Comparison of ENCODE assay signal across 24 cellular contexts in genomic region chr6:91879346-91879995, GRCh38.
"Had no signal": no experiment of that assay in that cellular context is flagged by ENCODE, and none has a peak within 500 bp of the region (broad histone marks: within the 10 kb centered on the region; RNA-seq: fewer than 3 reads in every experiment).

No MANE protein-coding gene starts in this region.

- H3K27me3 ChIP-seq: brain microvascular endothelial cell, cardiac muscle cell had no signal

- H3K4me1 Mint-ChIP-seq: activated CD4-positive, alpha-beta memory T cell treated with anti-CD3 and anti-CD28 coated beads, Interleukin-2, amount 10 ng/mL, durations not matched to agents 7 days and 5 days; activated CD4-positive, alpha-beta T cell treated with anti-CD3 and anti-CD28 coated beads, Interleukin-2, amount 10 ng/mL, durations not matched to agents 7 days and 5 days; activated naive CD4-positive, alpha-beta T cell treated with anti-CD3 and anti-CD28 coated beads, Interleukin-2, amount 10 ng/mL, durations not matched to agents 7 days and 5 days; activated naive CD8-positive, alpha-beta T cell treated with anti-CD3 and anti-CD28 coated beads for 36 hours had no signal

- DNase-seq: activated CD4-positive, alpha-beta memory T cell treated with anti-CD3 and anti-CD28 coated beads, Interleukin-2, amount 10 ng/mL, durations not matched to agents 7 days and 5 days; activated CD4-positive, alpha-beta T cell treated with anti-CD3 and anti-CD28 coated beads, Interleukin-2, amount 10 ng/mL, durations not matched to agents 7 days and 5 days; activated CD4-positive, CD25-positive, alpha-beta regulatory T cell; activated CD8-positive, alpha-beta memory T cell treated with anti-CD3 and anti-CD28 coated beads, Interleukin-2, amount 50 U/mL, for 4 hours; activated gamma-delta T cell treated with Interleukin-2 at 50 U/mL for 16 hours; activated naive CD4-positive, alpha-beta T cell treated with anti-CD3 and anti-CD28 coated beads, Interleukin-2, amount 10 ng/mL, durations not matched to agents 7 days and 5 days; activated naive CD8-positive, alpha-beta T cell treated with anti-CD3 and anti-CD28 coated beads for 36 hours; activated T-cell treated with anti-CD3 and anti-CD28 coated beads, Interleukin-2, amount 50 U/mL, for 72 hours; brain microvascular endothelial cell; Karpas-422; NCI-H1048; NCI-H146; NCI-H187 treated with DMSO at 0.1 percent for 48 hours; NCI-H2081 treated with DMSO at 0.1 percent for 48 hours; NCI-H345; NCI-H510A; NCI-H69; T-helper 1 cell had no signal

- H3K27ac ChIP-seq: brain microvascular endothelial cell, cardiac muscle cell, SK-N-MC, VCaP had no signal

- H3K27ac Mint-ChIP-seq: activated CD4-positive, alpha-beta memory T cell treated with anti-CD3 and anti-CD28 coated beads, Interleukin-2, amount 10 ng/mL, durations not matched to agents 7 days and 5 days; activated CD4-positive, alpha-beta T cell treated with anti-CD3 and anti-CD28 coated beads, Interleukin-2, amount 10 ng/mL, durations not matched to agents 7 days and 5 days; activated naive CD4-positive, alpha-beta T cell treated with anti-CD3 and anti-CD28 coated beads, Interleukin-2, amount 10 ng/mL, durations not matched to agents 7 days and 5 days; activated naive CD8-positive, alpha-beta T cell treated with anti-CD3 and anti-CD28 coated beads for 36 hours; activated T-cell treated with anti-CD3 and anti-CD28 coated beads, Interleukin-2, amount 50 U/mL, for 72 hours; activated T-helper 2 cell treated with anti-CD3 and anti-CD28 coated beads, Interferon-gamma antibody, Interleukin-2, Interleukin-4, amounts not matched to agents 10 μg/mL and 5 μg/mL and 100 μg/mL, durations not matched to agents 14 hours and 24 hours and 36 hours had no signal

- H3K27me3 Mint-ChIP-seq: activated CD4-positive, alpha-beta memory T cell treated with anti-CD3 and anti-CD28 coated beads, Interleukin-2, amount 10 ng/mL, durations not matched to agents 7 days and 5 days; activated CD4-positive, alpha-beta T cell treated with anti-CD3 and anti-CD28 coated beads, Interleukin-2, amount 10 ng/mL, durations not matched to agents 7 days and 5 days; activated naive CD4-positive, alpha-beta T cell treated with anti-CD3 and anti-CD28 coated beads, Interleukin-2, amount 10 ng/mL, durations not matched to agents 7 days and 5 days; activated naive CD8-positive, alpha-beta T cell treated with anti-CD3 and anti-CD28 coated beads for 36 hours had no signal

- ATAC-seq: activated T-cell treated with anti-CD3 and anti-CD28 coated beads, Interleukin-2, amount 50 U/mL, for 72 hours; K562; Right ventricle myocardium inferior had no signal

- H3K4me3 ChIP-seq: cardiac muscle cell, K562, SK-N-MC had no signal

- H3K36me3 ChIP-seq: brain microvascular endothelial cell, cardiac muscle cell had no signal

- H3K36me3 Mint-ChIP-seq: activated naive CD4-positive, alpha-beta T cell treated with anti-CD3 and anti-CD28 coated beads, Interleukin-2, amount 10 ng/mL, durations not matched to agents 7 days and 5 days; activated naive CD8-positive, alpha-beta T cell treated with anti-CD3 and anti-CD28 coated beads for 36 hours had no signal

- H3K4me3 Mint-ChIP-seq: activated CD4-positive, alpha-beta memory T cell treated with anti-CD3 and anti-CD28 coated beads, Interleukin-2, amount 10 ng/mL, durations not matched to agents 7 days and 5 days; activated CD4-positive, alpha-beta T cell treated with anti-CD3 and anti-CD28 coated beads, Interleukin-2, amount 10 ng/mL, durations not matched to agents 7 days and 5 days; activated naive CD4-positive, alpha-beta T cell treated with anti-CD3 and anti-CD28 coated beads, Interleukin-2, amount 10 ng/mL, durations not matched to agents 7 days and 5 days; activated naive CD8-positive, alpha-beta T cell treated with anti-CD3 and anti-CD28 coated beads for 36 hours; activated T-cell treated with anti-CD3 and anti-CD28 coated beads, Interleukin-2, amount 50 U/mL, for 72 hours had no signal
